ENCODE assay signal across 21 cellular contexts in the genomic region with DNA sequence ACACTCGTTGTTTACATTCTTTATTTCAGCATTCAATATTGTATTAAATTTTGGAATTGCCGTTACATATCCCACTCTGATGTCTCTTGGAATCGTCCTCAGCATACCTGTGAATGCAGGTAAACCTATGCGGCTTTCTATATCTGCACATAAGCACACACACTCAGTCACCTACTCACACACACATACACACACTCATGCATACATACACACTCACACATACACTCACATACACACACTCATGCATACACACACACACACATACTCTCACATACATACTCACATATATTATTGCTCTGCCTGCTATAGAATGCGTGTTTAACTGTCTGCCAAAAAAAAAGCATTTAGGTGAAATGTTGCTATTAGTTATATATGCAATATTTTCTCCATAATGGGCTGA. TPM values are rescaled to one million over a fixed set of nuclear protein-coding genes. Genes with fewer than 3 reads are reported as not detected.
DNase-seq lines count a peak whose midpoint lies in the region; FAIRE-seq and TF ChIP-seq lines count a peak whose summit lies in the region.
"Had no signal": no experiment of that assay in that cellular context is flagged by ENCODE, and none has a peak within 500 bp of the region (broad histone marks: within the 10 kb centered on the region; RNA-seq: fewer than 3 reads in every experiment).

No MANE protein-coding gene starts in this region.

- peaks cover 3% of the 10 kb centered on the region for H3K27me3 Mint-ChIP-seq in activated CD4-positive, alpha-beta memory T cell treated with anti-CD3 and anti-CD28 coated beads, Interleukin-2, amount 10 ng/mL, durations not matched to agents 7 days and 5 days

- H3K4me3 ChIP-seq in HEK293 (ENCODE audit: low read depth, low read length) = no peak overlapping the region
- H3K4me3 ChIP-seq in mammary epithelial cell (replicated peaks in 1 of 3; ENCODE audit: insufficient read depth in 1 of 3, low read depth in 2 of 3, low read length in 3 of 3) = no peak overlapping the region
- H3K4me3 ChIP-seq: BLaER1, GM23248 had no signal

- POLR2A ChIA-PET in HEK293 (lab: Yijun Ruan, JAX) = no interaction called here
- POLR2A ChIA-PET in activated CD4-positive, alpha-beta memory T cell treated with anti-CD3 and anti-CD28 coated beads, Interleukin-2, amount 10 ng/mL, durations not matched to agents 7 days and 5 days (lab: Charles Lee) = no interaction called here

- H3K9ac ChIP-seq in mammary epithelial cell (ENCODE audit: insufficient read depth, low read length) = peak overlapping the region; percentile 54
- H3K9ac ChIP-seq: BLaER1, GM23248 had no signal

- no TSS peak for BruUV-seq in mammary epithelial cell (replicated peaks; lab: Mats Ljungman, UMichigan)

- H3K9me3 ChIP-seq in HEK293 (ENCODE audit: control insufficient read depth, insufficient read depth, low read depth, low read length) = no peaks in the 10 kb centered on the region
- no peaks in the 10 kb centered on the region for H3K9me3 ChIP-seq in mammary epithelial cell (replicated peaks; ENCODE audit: insufficient read depth, low read length)
- H3K9me3 ChIP-seq: BLaER1, Caco-2 had no signal

- H3K27ac ChIP-seq in HEK293 (ENCODE audit: extremely low read depth, low read depth, low read length) = no peak overlapping the region
- peak overlapping the region; percentile 62 for H3K27ac ChIP-seq in mammary epithelial cell (ENCODE audit: insufficient read depth, low read depth, low read length)
- H3K27ac ChIP-seq: BLaER1, C4-2B, GM23248 had no signal

- no peaks in the 10 kb centered on the region for H3K4me1 ChIP-seq in HEK293 (ENCODE audit: control insufficient read depth, insufficient read depth, low read length)
- H3K4me1 ChIP-seq in mammary epithelial cell (ENCODE audit: insufficient read depth, low read length) = peaks cover 27% of the 10 kb centered on the region
- H3K4me1 ChIP-seq: BLaER1, Caco-2 had no signal

- DNase-seq in HTR-8/SVneo (ENCODE audit: insufficient read length, low spot score) = no peak
- no peak for DNase-seq in mammary epithelial cell
- DNase-seq in stimulated activated naive CD4-positive, alpha-beta T cell treated with Interleukin-2 at 50 U/mL for 16 hours (lab: John Stamatoyannopoulos, UW) = no peak
- no peak for DNase-seq in globus pallidus (ENCODE audit: low spot score)
- no peak for DNase-seq in activated CD4-positive, alpha-beta memory T cell treated with anti-CD3 and anti-CD28 coated beads, Interleukin-2, amount 10 ng/mL, durations not matched to agents 7 days and 5 days
- DNase-seq: Caco-2; CD4-positive, CD25-positive, alpha-beta regulatory T cell; CD8-positive, alpha-beta T cell; DMS153; DND-41; GM23248; H7; HCEC 1CT had no signal

- TF ChIP-seq CTCF in HEK293 (tag by site-specific recombination; IDR thresholded peaks at IDR 0.05) (no peak), mammary epithelial cell (conservative IDR thresholded peaks at IDR 0.05 in 1 of 2, IDR thresholded peaks at IDR 0.05 in 1 of 2; ENCODE audit: extremely low read depth in 1 of 2, insufficient read depth in 1 of 2, low read depth in 1 of 2, low read length in 2 of 2) (no peak)

- intact Hi-C loops in mammary epithelial cell (cut with micrococcal nuclease) = no loop called here

- WGBS in mammary epithelial cell (ENCODE audit: low coverage, missing lambda C conversion rate) = 71% methylated on average over 5 of the region's 5 CpGs

- peak; percentile 48 for FAIRE-seq in HTR-8/SVneo (lab: Jason Lieb, UNC)
- FAIRE-seq: A204.1, G401.6, GM19239, H1 had no signal

- no peaks in the 10 kb centered on the region for H3K27me3 ChIP-seq in mammary epithelial cell (ENCODE audit: insufficient read depth, low read length)
- H3K27me3 ChIP-seq: BLaER1 had no signal

- H3K4me1 Mint-ChIP-seq in activated CD4-positive, alpha-beta memory T cell treated with anti-CD3 and anti-CD28 coated beads, Interleukin-2, amount 10 ng/mL, durations not matched to agents 7 days and 5 days = peaks cover 8% of the 10 kb centered on the region

- CTCF ChIA-PET in HEK293 (lab: Yijun Ruan, JAX) = interaction anchor here (0.7 to 14.1 kb wide), 4 partner anchors 9 to 205 kb away, joined by 3 to 199 read pairs (median 4); no protein-coding TSS in a partner anchor
- CTCF ChIA-PET in mammary epithelial cell (lab: Charles Lee; ENCODE audit: low non-redundant PET) = interaction anchor here (0.6 kb wide), 1 partner anchor 107 kb away, joined by 4 read pairs; no protein-coding TSS in a partner anchor
- CTCF ChIA-PET in activated CD4-positive, alpha-beta memory T cell treated with anti-CD3 and anti-CD28 coated beads, Interleukin-2, amount 10 ng/mL, durations not matched to agents 7 days and 5 days (lab: Charles Lee) = interaction anchor here (0.8 kb wide), 1 partner anchor 106 kb away, joined by 4 read pairs; no protein-coding TSS in a partner anchor

- no peaks in the 10 kb centered on the region for H4K20me1 ChIP-seq in mammary epithelial cell (ENCODE audit: insufficient read depth, low read length)
- H4K20me1 ChIP-seq: BLaER1 had no signal

- no peak overlapping the region for H2AFZ ChIP-seq in mammary epithelial cell (ENCODE audit: low read depth, low read length)
- H2AFZ ChIP-seq: GM23248 had no signal

- H3K4me2 ChIP-seq in mammary epithelial cell (ENCODE audit: insufficient read depth, low read depth, low read length) = no peak overlapping the region
- H3K4me2 ChIP-seq: BLaER1 had no signal

- H3K79me2 ChIP-seq in mammary epithelial cell (ENCODE audit: insufficient read depth, low read length) = no peaks in the 10 kb centered on the region

- H3K36me3 ChIP-seq in HEK293 (ENCODE audit: control insufficient read depth in 2 of 2, insufficient read depth in 1 of 2, low read length in 2 of 2) (no peaks in the 10 kb centered on the region), mammary epithelial cell (ENCODE audit: insufficient read depth, low read length) (no peaks in the 10 kb centered on the region)
- H3K36me3 ChIP-seq: BLaER1 had no signal

- no peak overlapping the region for H3K4me3 Mint-ChIP-seq in activated CD4-positive, alpha-beta memory T cell treated with anti-CD3 and anti-CD28 coated beads, Interleukin-2, amount 10 ng/mL, durations not matched to agents 7 days and 5 days
- H3K4me3 Mint-ChIP-seq: B cell; CD4-positive, CD25-positive, alpha-beta regulatory T cell; CD8-positive, alpha-beta T cell had no signal

- no peak overlapping the region for H3K27ac Mint-ChIP-seq in activated CD4-positive, alpha-beta memory T cell treated with anti-CD3 and anti-CD28 coated beads, Interleukin-2, amount 10 ng/mL, durations not matched to agents 7 days and 5 days
- H3K27ac Mint-ChIP-seq: B cell; CD4-positive, CD25-positive, alpha-beta regulatory T cell; CD8-positive, alpha-beta T cell had no signal

- in situ Hi-C loops in mammary epithelial cell (cut with MboI; ENCODE audit: low sequenced_read_pairs in 2 of 2) = no loop called here

- peaks cover 4% of the 10 kb centered on the region for H3K36me3 Mint-ChIP-seq in activated CD4-positive, alpha-beta memory T cell treated with anti-CD3 and anti-CD28 coated beads, Interleukin-2, amount 10 ng/mL, durations not matched to agents 7 days and 5 days (ENCODE audit: low read depth)
- H3K36me3 Mint-ChIP-seq: CD4-positive, CD25-positive, alpha-beta regulatory T cell; CD8-positive, alpha-beta T cell had no signal

- dilution Hi-C loops in mammary epithelial cell (cut with HindIII; ENCODE audit: low sequenced_read_pairs) = no loop called here

- H3K9me3 Mint-ChIP-seq in activated CD4-positive, alpha-beta memory T cell treated with anti-CD3 and anti-CD28 coated beads, Interleukin-2, amount 10 ng/mL, durations not matched to agents 7 days and 5 days = no peaks in the 10 kb centered on the region
- H3K9me3 Mint-ChIP-seq: CD4-positive, CD25-positive, alpha-beta regulatory T cell; CD8-positive, alpha-beta T cell had no signal

TF ChIP-seq in HEK293, 187 proteins besides CTCF, POLR2A, EP300 and RAD21:
- TF ChIP-seq SP7 (tag by site-specific recombination; IDR thresholded peaks at IDR 0.05) = no peak
- no peak for TF ChIP-seq ZNF830 (tag by site-specific recombination; IDR thresholded peaks at IDR 0.05; ENCODE audit: low read depth)
- no peak for TF ChIP-seq ZNF114 (tag by site-specific recombination; IDR thresholded peaks at IDR 0.05)
- 0 out of 2 replicates have a peak, but pooled peaks have one; percentile 40 for TF ChIP-seq ZNF248 (tag by site-specific recombination; IDR thresholded peaks at IDR 0.05)
- TF ChIP-seq SP3 (tag by site-specific recombination; IDR thresholded peaks at IDR 0.05) = no peak
- no peak for TF ChIP-seq ZNF274 (IDR thresholded peaks at IDR 0.05; ENCODE audit: low read length)
- no peak for TF ChIP-seq ZNF274 (tag by site-specific recombination; IDR thresholded peaks at IDR 0.05; ENCODE audit: borderline replicate concordance)
- TF ChIP-seq ZSCAN30 (tag by site-specific recombination; IDR thresholded peaks at IDR 0.05) = no peak
- TF ChIP-seq ZNF121 (tag by site-specific recombination; IDR thresholded peaks at IDR 0.05) = no peak
- no peak for TF ChIP-seq IKZF3 (tag by site-specific recombination; IDR thresholded peaks at IDR 0.05)
- no peak for TF ChIP-seq SETDB1 (IDR thresholded peaks at IDR 0.05; ENCODE audit: insufficient read length, low read length)
- TF ChIP-seq ZNF24 (tag by site-specific recombination; IDR thresholded peaks at IDR 0.05) = no peak
- no peak for TF ChIP-seq EGR2 (tag by site-specific recombination; IDR thresholded peaks at IDR 0.05; ENCODE audit: low read depth)
- TF ChIP-seq, protein P1, sequence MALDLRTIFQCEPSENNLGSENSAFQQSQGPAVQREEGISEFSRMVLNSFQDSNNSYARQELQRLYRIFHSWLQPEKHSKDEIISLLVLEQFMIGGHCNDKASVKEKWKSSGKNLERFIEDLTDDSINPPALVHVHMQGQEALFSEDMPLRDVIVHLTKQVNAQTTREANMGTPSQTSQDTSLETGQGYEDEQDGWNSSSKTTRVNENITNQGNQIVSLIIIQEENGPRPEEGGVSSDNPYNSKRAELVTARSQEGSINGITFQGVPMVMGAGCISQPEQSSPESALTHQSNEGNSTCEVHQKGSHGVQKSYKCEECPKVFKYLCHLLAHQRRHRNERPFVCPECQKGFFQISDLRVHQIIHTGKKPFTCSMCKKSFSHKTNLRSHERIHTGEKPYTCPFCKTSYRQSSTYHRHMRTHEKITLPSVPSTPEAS (tag by site-specific recombination; IDR thresholded peaks at IDR 0.05) = peak; percentile 81
- TF ChIP-seq ZNF202 (tag by site-specific recombination; IDR thresholded peaks at IDR 0.05; ENCODE audit: borderline replicate concordance) = no peak
- TF ChIP-seq ZXDB (tag by site-specific recombination; IDR thresholded peaks at IDR 0.05) = no peak
- TF ChIP-seq ZNF776 (tag by site-specific recombination; IDR thresholded peaks at IDR 0.05; ENCODE audit: borderline replicate concordance) = peak; percentile 70; the same call in 1 of the 2 replicates
- TF ChIP-seq ZNF214 (tag by site-specific recombination; IDR thresholded peaks at IDR 0.05; ENCODE audit: borderline replicate concordance) = no peak

RNA-seq across cellular contexts. Expression of a gene that starts 53.2 kb away (rescaled TPM):
- total RNA-seq in mammary epithelial cell = 10 to 100 TPM; 10.3 to 43.4 TPM
- 26.0 TPM for polyA plus RNA-seq in mammary epithelial cell
- 6.5 TPM for polyA minus RNA-seq in mammary epithelial cell
- 10 to 100 TPM; 39.7 to 44.7 TPM for total RNA-seq in activated CD4-positive, alpha-beta memory T cell treated with anti-CD3 and anti-CD28 coated beads, Interleukin-2, amount 10 ng/mL, durations not matched to agents 7 days and 5 days
